24 cellular contexts compared by ENCODE assay signal in genomic region chr5:112113565-112113964, GRCh38.
"Had no signal": no experiment of that assay in that cellular context is flagged by ENCODE, and none has a peak within 500 bp of the region (broad histone marks: within the 10 kb centered on the region; RNA-seq: fewer than 3 reads in every experiment).

No MANE protein-coding gene starts in this region.

- H3K36me3 ChIP-seq: stomach, suprapubic skin, thoracic aorta, thyroid gland, tibial artery, tibial nerve, transverse colon, upper lobe of left lung, upper lobe of right lung, uterus, vagina had no signal

- H3K4me1 ChIP-seq: testis, thyroid gland, tibial artery, tibial nerve, transverse colon, upper lobe of right lung, uterus, vagina had no signal

- H3K4me3 ChIP-seq: stomach, suprapubic skin, testis, thoracic aorta, thyroid gland, tibial artery, tibial nerve, transverse colon, upper lobe of left lung, upper lobe of right lung, uterus, vagina had no signal

- H3K27me3 ChIP-seq: stomach, suprapubic skin, testis, thyroid gland, tibial artery, tibial nerve, transverse colon, upper lobe of left lung, upper lobe of right lung, uterus, vagina had no signal

- DNase-seq: stimulated activated CD4-positive, alpha-beta T cell treated with anti-CD3 and anti-CD28 coated beads, Interleukin-2, amount 100 ng/mL, for 48 hours; stimulated activated CD4-positive, alpha-beta T cell treated with anti-CD3 and anti-CD28 coated beads, Interleukin-4, amount 100 ng/mL, for 1 hour; stimulated activated CD4-positive, alpha-beta T cell treated with anti-CD3 and anti-CD28 coated beads, Interleukin-4, amount 100 ng/mL, for 24 hours; stimulated activated CD4-positive, alpha-beta T cell treated with anti-CD3 and anti-CD28 coated beads, Interleukin-4, amount 100 ng/mL, for 4 hours; stimulated activated CD8-positive, alpha-beta memory T cell treated with anti-CD3 and anti-CD28 coated beads, Interleukin-4, amount 100 ng/mL, for 48 hours; stimulated activated naive B cell treated with anti-CD40 and anti-IgM and Interleukin-4, amounts not matched to agents 10 μg/mL and 1 μg/mL and 100 μg/mL, for 72 hours; stimulated activated naive CD4-positive, alpha-beta T cell; stimulated activated naive CD4-positive, alpha-beta T cell treated with Interleukin-2 at 50 U/mL for 16 hours; stimulated activated naive CD8-positive, alpha-beta T cell treated with anti-CD3 and anti-CD28 coated beads, Interleukin-15, amount 100 ng/mL, for 72 hours; stimulated activated naive CD8-positive, alpha-beta T cell treated with anti-CD3 and anti-CD28 coated beads, Interleukin-15, Interleukin-2, amounts not matched to agents 100 U/mL and 50 U/mL, for 24 hours; stomach; substantia nigra; testis; thyroid gland; tibial artery; transverse colon; trophoblast cell; upper lobe of left lung; upper lobe of right lung; uterus had no signal

- H3K27ac ChIP-seq: stomach, suprapubic skin, testis, thoracic aorta, thyroid gland, tibial artery, tibial nerve, transverse colon, upper lobe of left lung, upper lobe of right lung, uterus, vagina had no signal

- H3K9me3 ChIP-seq: stomach, suprapubic skin, testis, thoracic aorta, thyroid gland, tibial artery, tibial nerve, transverse colon, upper lobe of left lung, upper lobe of right lung, uterus, vagina had no signal
